1 cellular context compared by ENCODE assay signal in genomic region chr4:78949735-78950134, GRCh38.
TF ChIP-seq lines count a peak whose summit lies in the region.

No MANE protein-coding gene starts in this region.

TF ChIP-seq in K562, 482 proteins besides CTCF, POLR2A, EP300 and RAD21 (continued from another document):
- TF ChIP-seq, protein P1, sequence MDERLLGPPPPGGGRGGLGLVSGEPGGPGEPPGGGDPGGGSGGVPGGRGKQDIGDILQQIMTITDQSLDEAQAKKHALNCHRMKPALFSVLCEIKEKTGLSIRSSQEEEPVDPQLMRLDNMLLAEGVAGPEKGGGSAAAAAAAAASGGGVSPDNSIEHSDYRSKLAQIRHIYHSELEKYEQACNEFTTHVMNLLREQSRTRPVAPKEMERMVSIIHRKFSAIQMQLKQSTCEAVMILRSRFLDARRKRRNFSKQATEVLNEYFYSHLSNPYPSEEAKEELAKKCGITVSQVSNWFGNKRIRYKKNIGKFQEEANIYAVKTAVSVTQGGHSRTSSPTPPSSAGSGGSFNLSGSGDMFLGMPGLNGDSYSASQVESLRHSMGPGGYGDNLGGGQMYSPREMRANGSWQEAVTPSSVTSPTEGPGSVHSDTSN (CRISPR knock-in tag; IDR thresholded peaks at IDR 0.05; ENCODE audit: low read depth): no peak
- TF ChIP-seq, protein P1 (tag; conservative IDR thresholded peaks at IDR 0.05; ENCODE audit: low read depth): no peak
- TF ChIP-seq RUNX1 (IDR thresholded peaks at IDR 0.05; ENCODE audit: low read depth): no peak
- TF ChIP-seq ZNF146 (CRISPR knock-in tag; IDR thresholded peaks at IDR 0.05; ENCODE audit: unreplicated experiment): no peak
- no peak for TF ChIP-seq HDAC8 (tag; IDR thresholded peaks at IDR 0.05)
- no peak for TF ChIP-seq ZNF644 (tag; IDR thresholded peaks at IDR 0.05; ENCODE audit: low read depth)
- TF ChIP-seq SUPT5H (IDR thresholded peaks at IDR 0.05): no peak
- TF ChIP-seq ZNF282 (CRISPR knock-in tag; IDR thresholded peaks at IDR 0.05): no peak
- peak; percentile 67; the same call in 1 of the 2 replicates for TF ChIP-seq ATF3 (IDR thresholded peaks at IDR 0.05)
- TF ChIP-seq ATF3 (CRISPR knock-in tag; conservative IDR thresholded peaks at IDR 0.05): no peak
- no peak for TF ChIP-seq RAD51 (IDR thresholded peaks at IDR 0.05; ENCODE audit: borderline replicate concordance, low read depth)
- no peak for TF ChIP-seq RBM17 (IDR thresholded peaks at IDR 0.05; ENCODE audit: borderline replicate concordance, low read depth, low read length)
- TF ChIP-seq ZNF699 (CRISPR knock-in tag; IDR thresholded peaks at IDR 0.05; ENCODE audit: insufficient replicate concordance): no peak
- TF ChIP-seq, protein P2, sequence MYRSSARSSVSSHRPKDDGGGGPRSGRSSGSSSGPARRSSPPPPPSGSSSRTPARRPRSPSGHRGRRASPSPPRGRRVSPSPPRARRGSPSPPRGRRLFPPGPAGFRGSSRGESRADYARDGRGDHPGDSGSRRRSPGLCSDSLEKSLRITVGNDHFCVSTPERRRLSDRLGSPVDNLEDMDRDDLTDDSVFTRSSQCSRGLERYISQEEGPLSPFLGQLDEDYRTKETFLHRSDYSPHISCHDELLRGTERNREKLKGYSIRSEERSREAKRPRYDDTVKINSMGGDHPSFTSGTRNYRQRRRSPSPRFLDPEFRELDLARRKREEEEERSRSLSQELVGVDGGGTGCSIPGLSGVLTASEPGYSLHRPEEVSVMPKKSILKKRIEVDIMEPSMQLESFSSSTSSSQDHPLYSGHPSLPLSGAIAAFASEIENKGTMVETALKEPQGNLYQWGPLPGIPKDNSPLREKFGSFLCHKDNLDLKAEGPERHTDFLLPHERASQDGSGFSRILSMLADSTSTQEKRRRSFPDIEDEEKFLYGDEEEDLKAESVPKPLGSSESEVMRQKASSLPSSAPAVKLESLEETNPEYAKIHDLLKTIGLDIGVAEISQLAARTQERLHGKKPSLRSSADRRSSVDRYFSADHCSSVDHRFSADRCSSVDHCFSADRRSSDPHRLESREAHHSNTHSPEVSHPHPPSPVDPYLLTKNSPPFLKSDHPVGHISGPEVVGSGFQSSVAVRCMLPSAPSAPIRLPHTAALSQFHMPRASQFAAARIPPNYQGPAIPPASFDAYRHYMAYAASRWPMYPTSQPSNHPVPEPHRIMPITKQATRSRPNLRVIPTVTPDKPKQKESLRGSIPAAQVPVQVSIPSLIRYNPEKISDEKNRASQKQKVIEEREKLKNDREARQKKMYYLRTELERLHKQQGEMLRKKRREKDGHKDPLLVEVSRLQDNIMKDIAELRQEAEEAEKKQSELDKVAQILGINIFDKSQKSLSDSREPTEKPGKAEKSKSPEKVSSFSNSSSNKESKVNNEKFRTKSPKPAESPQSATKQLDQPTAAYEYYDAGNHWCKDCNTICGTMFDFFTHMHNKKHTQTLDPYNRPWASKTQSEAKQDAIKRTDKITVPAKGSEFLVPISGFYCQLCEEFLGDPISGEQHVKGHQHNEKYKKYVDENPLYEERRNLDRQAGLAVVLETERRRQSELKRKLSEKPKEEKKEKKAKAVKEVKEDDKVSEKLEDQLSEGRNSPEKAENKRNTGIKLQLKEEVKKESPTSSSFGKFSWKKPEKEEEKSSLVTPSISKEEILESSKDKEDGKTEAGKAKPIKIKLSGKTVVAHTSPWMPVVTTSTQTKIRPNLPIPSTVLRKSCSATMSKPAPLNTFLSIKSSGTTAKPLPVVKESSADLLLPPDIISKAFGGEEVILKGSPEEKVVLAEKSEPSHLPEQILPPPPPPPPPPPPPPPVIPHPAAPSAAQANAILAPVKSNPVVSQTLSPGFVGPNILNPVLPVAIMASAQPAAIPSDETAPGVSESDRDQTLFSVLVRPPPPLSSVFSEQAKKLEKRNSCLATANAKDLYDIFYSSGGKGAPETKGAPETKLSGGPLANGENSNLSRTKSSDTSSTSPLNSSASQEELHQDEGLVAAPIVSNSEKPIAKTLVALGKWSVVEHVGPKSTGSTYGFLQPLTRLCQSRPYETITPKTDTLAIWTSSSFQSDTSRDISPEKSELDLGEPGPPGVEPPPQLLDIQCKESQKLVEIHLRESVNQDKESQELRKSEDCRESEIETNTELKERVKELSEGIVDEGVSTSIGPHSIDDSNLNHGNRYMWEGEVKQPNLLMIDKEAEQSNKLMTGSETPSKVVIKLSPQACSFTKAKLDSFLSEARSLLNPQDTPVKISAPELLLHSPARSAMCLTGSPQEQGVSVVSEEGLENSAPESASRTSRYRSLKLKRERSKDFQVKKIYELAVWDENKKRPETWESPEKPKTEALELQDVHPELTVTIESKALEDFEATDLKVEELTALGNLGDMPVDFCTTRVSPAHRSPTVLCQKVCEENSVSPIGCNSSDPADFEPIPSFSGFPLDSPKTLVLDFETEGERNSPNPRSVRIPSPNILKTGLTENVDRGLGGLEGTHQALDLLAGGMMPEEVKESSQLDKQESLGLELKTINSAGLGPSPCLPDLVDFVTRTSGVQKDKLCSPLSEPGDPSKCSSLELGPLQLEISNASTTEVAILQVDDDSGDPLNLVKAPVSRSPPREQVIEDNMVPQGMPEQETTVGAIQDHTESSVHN (IDR thresholded peaks at IDR 0.05; ENCODE audit: borderline replicate concordance in 1 of 2, low read depth in 1 of 2): no peak
- no peak for TF ChIP-seq HNRNPUL1 (IDR thresholded peaks at IDR 0.05; ENCODE audit: low read length)
- TF ChIP-seq SMARCA4 (IDR thresholded peaks at IDR 0.05): no peak
- TF ChIP-seq ZNF175 (CRISPR knock-in tag; IDR thresholded peaks at IDR 0.05; ENCODE audit: low read depth): 0 out of 2 replicates have a peak, but pooled peaks have one; percentile 39
- no peak for TF ChIP-seq GTF2A2 (tag; IDR thresholded peaks at IDR 0.05)
- peak; percentile 67 for TF ChIP-seq CEBPG (CRISPR knock-in tag; IDR thresholded peaks at IDR 0.05)
- peak in 1 of 2 experiments; percentile 85; a peak in 2 of 4 replicates for TF ChIP-seq CEBPG (tag; conservative IDR thresholded peaks at IDR 0.05 in 1 of 2, IDR thresholded peaks at IDR 0.05 in 1 of 2)
- no peak for TF ChIP-seq JUN (IDR thresholded peaks at IDR 0.05; ENCODE audit: borderline replicate concordance, low read depth, low read length)
- TF ChIP-seq JUN (CRISPR knock-in tag; IDR thresholded peaks at IDR 0.05; ENCODE audit: borderline replicate concordance): no peak
- no peak for TF ChIP-seq ZNF57 (CRISPR knock-in tag; IDR thresholded peaks at IDR 0.05)
- TF ChIP-seq ZNF121 (CRISPR knock-in tag; conservative IDR thresholded peaks at IDR 0.05): no peak
